In genomic region chr2:88626171-88627054, GRCh38 we compare ENCODE assay signal across 8 cellular contexts. TPM values are rescaled to one million over a fixed set of nuclear protein-coding genes. Genes with fewer than 3 reads are reported as not detected.
DNase-seq lines count a peak whose midpoint lies in the region; ATAC-seq, FAIRE-seq and TF ChIP-seq lines count a peak whose summit lies in the region.

No MANE protein-coding gene starts in this region.

- intact Hi-C loops in heart right ventricle (cut with DNase I): loop anchor here in 6 of 10 donors (1.0 to 5.0 kb wide), 5 partner anchors 26 to 66 kb away; partner anchors contain the start of gene RPIA (in 2 of the 6)
- intact Hi-C loops in prostate gland (cut with DNase I): loop anchor here (2.0 to 10.0 kb wide), 2 partner anchors 64 to 2002 kb away; partner anchors contain the start of genes RNF103 and RPIA
- intact Hi-C loops in aorta (cut with DNase I): loop anchor here in 1 of 2 donors (1.0 kb wide), 1 partner anchor 65 kb away; the partner anchor contains the start of gene RPIA

- peak; percentile 5 for ATAC-seq in HG02642 (IDR thresholded peaks at IDR 0.05; ENCODE audit: poor library complexity, unreplicated experiment)
- peak in 1 of 8 donors; percentile 1 for ATAC-seq in heart right ventricle
- no peak for ATAC-seq in aorta (ENCODE audit: low FRiP score)

- H3K4me1 ChIP-seq in ES-I3 (ENCODE audit: insufficient read depth, low read length) (peaks cover 39% of the 10 kb centered on the region), heart right ventricle (peaks cover 0 to 61% (median 45%) of the 10 kb centered on the region in 9 donors), prostate gland (replicated peaks) (peaks cover 4% of the 10 kb centered on the region), aorta (ENCODE audit: control insufficient read depth in 1 of 2, insufficient read depth in 2 of 2, low read length in 2 of 2) (peaks cover 0 to 5% of the 10 kb centered on the region in 2 donors)

- H3K4me3 Mint-ChIP-seq in activated naive CD8-positive, alpha-beta T cell: peak overlapping the region; percentile 97

- no peak for TF ChIP-seq CTCF in heart right ventricle (IDR thresholded peaks at IDR 0.05)
- TF ChIP-seq CTCF in prostate gland (IDR thresholded peaks at IDR 0.05): no peak

- no peaks in the 10 kb centered on the region for H3K27me3 Mint-ChIP-seq in activated naive CD8-positive, alpha-beta T cell

- 1 to 2% methylated on average over 53 to 54 of the region's 54 CpGs for WGBS in heart right ventricle, 2 donors
- WGBS in prostate gland: 1% methylated on average over 41 of the region's 54 CpGs
- 1% methylated on average over 45 to 54 of the region's 54 CpGs for WGBS in aorta, 2 donors

- peak overlapping the region; percentile 82 for H3K9ac ChIP-seq in ES-I3 (ENCODE audit: low read depth, low read length)

- H3K9me3 Mint-ChIP-seq in activated naive CD8-positive, alpha-beta T cell (ENCODE audit: low read depth): no peaks in the 10 kb centered on the region

- TF ChIP-seq POLR2A in prostate gland (IDR thresholded peaks at IDR 0.05): no peak

- H3K9me3 ChIP-seq in ES-I3 (ENCODE audit: control insufficient read depth, insufficient read depth, low read length) (no peaks in the 10 kb centered on the region), heart right ventricle (no peaks in the 10 kb centered on the region), prostate gland (no peaks in the 10 kb centered on the region), aorta (ENCODE audit: control insufficient read depth, low read length) (no peaks in the 10 kb centered on the region)

- H3K4me1 Mint-ChIP-seq in activated naive CD8-positive, alpha-beta T cell (ENCODE audit: low read depth): peaks cover 14% of the 10 kb centered on the region

- H3K27me3 ChIP-seq in heart right ventricle: no peaks in the 10 kb centered on the region
- no peaks in the 10 kb centered on the region for H3K27me3 ChIP-seq in prostate gland (replicated peaks; ENCODE audit: insufficient read depth)
- no peaks in the 10 kb centered on the region for H3K27me3 ChIP-seq in aorta (ENCODE audit: control insufficient read depth in 1 of 2, insufficient read depth in 2 of 2, low read length in 1 of 2)

- FAIRE-seq in RCC 7860 (lab: Jason Lieb, UNC): no peak

- DNase-seq in heart right ventricle: peak; percentile 30 to 43
- DNase-seq in prostate gland (ENCODE audit: low spot score): peak; percentile 18
- DNase-seq in aorta: peak in 1 of 2 donors; percentile 64
- DNase-seq in RCC 7860 (ENCODE audit: low spot score): no peak

- H3K27ac ChIP-seq in heart right ventricle (peak overlapping the region; percentile 76 to 99 (median 96)), prostate gland (peak overlapping the region; percentile 92), aorta (ENCODE audit: low read depth in 1 of 2, low read length in 2 of 2) (peak overlapping the region; percentile 2 to 83)

- H3K36me3 Mint-ChIP-seq in activated naive CD8-positive, alpha-beta T cell: no peaks in the 10 kb centered on the region

- no peaks in the 10 kb centered on the region; the same call in 1 of the 2 replicates for H3K36me3 ChIP-seq in ES-I3 (ENCODE audit: insufficient read depth, low read length)
- H3K36me3 ChIP-seq in heart right ventricle: no peaks in the 10 kb centered on the region
- H3K36me3 ChIP-seq in prostate gland: no peaks in the 10 kb centered on the region
- H3K36me3 ChIP-seq in aorta (ENCODE audit: control insufficient read depth in 1 of 2, insufficient read depth in 2 of 2, low read length in 1 of 2): no peaks in the 10 kb centered on the region

- peak overlapping the region; percentile 95 for H3K27ac Mint-ChIP-seq in activated naive CD8-positive, alpha-beta T cell

- H3K4me3 ChIP-seq in heart right ventricle (peak overlapping the region; percentile 54 to 95 (median 91)), prostate gland (peak overlapping the region; percentile 93), aorta (ENCODE audit: low read length in 2 of 2) (peak overlapping the region; percentile 55 to 77)

TF ChIP-seq in PFSK-1, 5 proteins besides CTCF, POLR2A, EP300 and RAD21:
- TF ChIP-seq SIN3A (IDR thresholded peaks at IDR 0.05; ENCODE audit: borderline replicate concordance, insufficient read depth, low read length): no peak
- TF ChIP-seq POLR2AphosphoS5 (IDR thresholded peaks at IDR 0.05; ENCODE audit: low read depth, low read length): no peak
- peak; percentile 90 for TF ChIP-seq FOXP2 (optimal IDR thresholded peaks at IDR 0.05; ENCODE audit: borderline replicate concordance, extremely low read depth, extremely low read length, insufficient read depth)
- no peak for TF ChIP-seq REST (IDR thresholded peaks at IDR 0.05; ENCODE audit: insufficient read depth in 1 of 2, low read depth in 2 of 2, low read length in 2 of 2)
- no peak for TF ChIP-seq TAF1 (IDR thresholded peaks at IDR 0.05; ENCODE audit: borderline replicate concordance, insufficient read depth, low read length)

RNA-seq across cellular contexts. Expression of gene EIF2AK3, which starts 0.9 kb away (rescaled TPM):
- polyA plus RNA-seq in PFSK-1 (2012; ENCODE audit: insufficient read length, low read depth): 7.1 TPM
- total RNA-seq in heart right ventricle (10 to 100 TPM in 6 of 10 donors, 1 to 10 TPM in 4; 5.9 to 21.5 (median 10.4) TPM), prostate gland (10 to 100 TPM; 21.4 to 39.1 TPM), aorta (10 to 100 TPM; 24.8 to 25.3 TPM)
- polyA plus RNA-seq in heart right ventricle (1 to 10 TPM; 4.6 to 9.6 TPM), aorta (10 to 100 TPM in 1 of 2 donors, 1 to 10 TPM in 1; 4.0 to 10.6 TPM)

Comparison
In these comparisons a context has a peak if more than half of its experiments do, and no peak if none do; other contexts are left out.
1. H3K27ac ChIP-seq: peak in every context shown above with its lines; median percentile 96 in heart right ventricle; 92 in prostate gland; 42 in aorta.